Comparison of ENCODE assay signal across 13 cellular contexts in genomic region chr18:58400337-58400885, GRCh38.
DNase-seq lines count a peak whose midpoint lies in the region; ATAC-seq, FAIRE-seq and TF ChIP-seq lines count a peak whose summit lies in the region.
"Had no signal": no experiment of that assay in that cellular context is flagged by ENCODE, and none has a peak within 500 bp of the region (broad histone marks: within the 10 kb centered on the region; RNA-seq: fewer than 3 reads in every experiment).

No MANE protein-coding gene starts in this region.

- 71% methylated on average over 14 of the region's 14 CpGs for WGBS in GM12878 (ENCODE audit: insufficient coverage, insufficient replicate concordance, low lambda C conversion rate, missing lambda C conversion rate)

- peak; percentile 60 for DNase-seq in activated CD4-positive, alpha-beta T cell treated with anti-CD3 and anti-CD28 coated beads for 36 hours
- no peak for DNase-seq in activated CD4-positive, alpha-beta T cell treated with anti-CD3 and anti-CD28 coated beads, Interleukin-2, amount 50 U/mL, for 1 hour
- peak; percentile 7 for DNase-seq in Jurkat, Clone E6-1 (ENCODE audit: low read depth, low spot score)
- DNase-seq in GM12878 (ENCODE audit: low read depth, low spot score) (no peak), progenitor cell of endocrine pancreas (ENCODE audit: low spot score, unreplicated experiment) (no peak), NOMO-1 treated with DMSO at 0.1 percent for 48 hours (lab: John Stamatoyannopoulos, UW; ENCODE audit: unreplicated experiment) (no peak)
- DNase-seq: naive B cell, SIG-M5 had no signal

- peak; percentile 83 for ATAC-seq in activated CD4-positive, alpha-beta T cell treated with anti-CD3 and anti-CD28 coated beads for 36 hours
- ATAC-seq in GM12878 (no peak), HG02981 (IDR thresholded peaks at IDR 0.05; ENCODE audit: unreplicated experiment) (no peak), HG03097 (IDR thresholded peaks at IDR 0.05; ENCODE audit: low FRiP score, unreplicated experiment) (no peak)

- H3K79me2 ChIP-seq in GM12878 (ENCODE audit: control insufficient read depth, insufficient read depth, low read length): no peaks in the 10 kb centered on the region

- no peak overlapping the region for H3K27ac ChIP-seq in GM12878 (ENCODE audit: control insufficient read depth, insufficient read depth)
- H3K27ac ChIP-seq: ascending aorta had no signal

- POLR2A ChIA-PET in activated CD4-positive, alpha-beta T cell treated with anti-CD3 and anti-CD28 coated beads for 36 hours (lab: Charles Lee): no interaction called here
- POLR2A ChIA-PET in GM12878 (lab: Charles Lee): no interaction called here

- H3K4me3 ChIP-seq in Jurkat, Clone E6-1 (ENCODE audit: low read length): no peak overlapping the region
- no peak overlapping the region for H3K4me3 ChIP-seq in GM12878
- H3K4me3 ChIP-seq: ascending aorta, GM23338, K562 had no signal

- peak overlapping the region; percentile 56 for H2AFZ ChIP-seq in GM12878 (ENCODE audit: control insufficient read depth, low read depth, low read length)
- H2AFZ ChIP-seq: GM23338 had no signal

- SMC1A ChIA-PET in GM12878 (lab: Charles Lee; ENCODE audit: uncharacterized antibody, unreplicated experiment): interaction anchor here (0.7 to 3.0 kb wide), 5 partner anchors 93 to 363 kb away, joined by 3 to 11 read pairs (median 3); no protein-coding TSS in a partner anchor

- RAD21 ChIA-PET in GM12878 (lab: Charles Lee; ENCODE audit: unreplicated experiment): interaction anchor here (1.3 to 3.0 kb wide), 2 partner anchors 93 to 364 kb away, joined by 3 to 13 read pairs; no protein-coding TSS in a partner anchor

- BruUV-seq in GM12878 (replicated peaks; lab: Mats Ljungman, UMichigan): no TSS peak

- peak overlapping the region; percentile 35 for H3K4me2 ChIP-seq in GM12878 (ENCODE audit: control insufficient read depth, insufficient read depth)
- H3K4me2 ChIP-seq: GM23338 had no signal

- no peaks in the 10 kb centered on the region for H3K9me3 Mint-ChIP-seq in activated CD4-positive, alpha-beta T cell treated with anti-CD3 and anti-CD28 coated beads for 36 hours (ENCODE audit: low read depth)
- no peaks in the 10 kb centered on the region for H3K9me3 Mint-ChIP-seq in progenitor cell of endocrine pancreas (ENCODE audit: low read depth)
- H3K9me3 Mint-ChIP-seq: GM23338, naive B cell had no signal

- H3K4me1 Mint-ChIP-seq in activated CD4-positive, alpha-beta T cell treated with anti-CD3 and anti-CD28 coated beads for 36 hours: peaks cover 17% of the 10 kb centered on the region
- peaks cover 2% of the 10 kb centered on the region for H3K4me1 Mint-ChIP-seq in progenitor cell of endocrine pancreas (ENCODE audit: low read depth)
- H3K4me1 Mint-ChIP-seq: naive B cell had no signal

- H3K4me3 Mint-ChIP-seq in activated CD4-positive, alpha-beta T cell treated with anti-CD3 and anti-CD28 coated beads for 36 hours: no peak overlapping the region
- no peak overlapping the region for H3K4me3 Mint-ChIP-seq in progenitor cell of endocrine pancreas (ENCODE audit: low read depth)
- H3K4me3 Mint-ChIP-seq: GM23338, naive B cell had no signal

- no peaks in the 10 kb centered on the region for H3K36me3 Mint-ChIP-seq in activated CD4-positive, alpha-beta T cell treated with anti-CD3 and anti-CD28 coated beads for 36 hours (ENCODE audit: low read depth)
- peaks cover 26% of the 10 kb centered on the region for H3K36me3 Mint-ChIP-seq in progenitor cell of endocrine pancreas (ENCODE audit: insufficient read depth)
- H3K36me3 Mint-ChIP-seq: naive B cell had no signal

- TF ChIP-seq POLR2A in GM12878 (IDR thresholded peaks at IDR 0.05; ENCODE audit: low read depth, low read length): no peak

- no peak for TF ChIP-seq RAD21 in GM12878 (IDR thresholded peaks at IDR 0.05; ENCODE audit: insufficient read depth, low read depth, low read length)

- no peak for TF ChIP-seq EP300 in GM12878 (IDR thresholded peaks at IDR 0.05; ENCODE audit: borderline replicate concordance in 1 of 2, control insufficient read depth in 1 of 2, low read depth in 2 of 2, low read length in 2 of 2)

- H4K20me1 ChIP-seq in GM12878 (ENCODE audit: control insufficient read depth, insufficient read depth): no peaks in the 10 kb centered on the region

- peak overlapping the region; percentile 62 for H3K27ac Mint-ChIP-seq in activated CD4-positive, alpha-beta T cell treated with anti-CD3 and anti-CD28 coated beads for 36 hours
- H3K27ac Mint-ChIP-seq in progenitor cell of endocrine pancreas: peak overlapping the region; percentile 86
- H3K27ac Mint-ChIP-seq: GM23338 had no signal

- H3K27me3 Mint-ChIP-seq in activated CD4-positive, alpha-beta T cell treated with anti-CD3 and anti-CD28 coated beads for 36 hours: no peaks in the 10 kb centered on the region
- H3K27me3 Mint-ChIP-seq in progenitor cell of endocrine pancreas: peaks cover 3% of the 10 kb centered on the region
- H3K27me3 Mint-ChIP-seq: naive B cell had no signal

- H3K36me3 ChIP-seq in GM12878 (ENCODE audit: control insufficient read depth in 2 of 2, insufficient read depth in 2 of 2, low read length in 1 of 2): no peaks in the 10 kb centered on the region
- H3K36me3 ChIP-seq: ascending aorta had no signal

- in situ Hi-C loops in GM12878 (cut with MboI): no loop called here

- TF ChIP-seq CTCF in GM12878 (IDR thresholded peaks at IDR 0.05 in 2 of 3, conservative IDR thresholded peaks at IDR 0.05 in 1 of 3; ENCODE audit: control insufficient read depth in 2 of 3, extremely low read depth in 1 of 3, insufficient read depth in 1 of 3, low read depth in 3 of 3, low read length in 3 of 3) (no peak), progenitor cell of endocrine pancreas (IDR thresholded peaks at IDR 0.05; ENCODE audit: unreplicated experiment) (no peak)

- no peaks in the 10 kb centered on the region for H3K9me3 ChIP-seq in GM12878 (replicated peaks; ENCODE audit: control insufficient read depth, insufficient read depth, low read length)
- H3K9me3 ChIP-seq: ascending aorta had no signal

- no peaks in the 10 kb centered on the region for H3K27me3 ChIP-seq in GM12878 (replicated peaks in 1 of 2; ENCODE audit: control insufficient read depth in 2 of 2, insufficient read depth in 2 of 2, low read length in 1 of 2)
- H3K27me3 ChIP-seq: ascending aorta had no signal

- intact Hi-C loops in activated CD4-positive, alpha-beta T cell treated with anti-CD3 and anti-CD28 coated beads for 36 hours (cut with DNase I, micrococcal nuclease): loop anchor here (1.0 to 2.0 kb wide), 4 partner anchors 93 to 364 kb away; no protein-coding TSS in a partner anchor
- intact Hi-C loops in GM12878 (cut with micrococcal nuclease; ENCODE audit: unreplicated experiment): loop anchor here (1.0 kb wide), 2 partner anchors 94 to 364 kb away; no protein-coding TSS in a partner anchor

- no peak for FAIRE-seq in GM12878 (lab: Jason Lieb, UNC)
- FAIRE-seq: K562 had no signal

- H3K4me1 ChIP-seq in GM12878 (ENCODE audit: control insufficient read depth, insufficient read depth, low read length): peaks cover 11% of the 10 kb centered on the region; the same call in 1 of the 2 replicates
- H3K4me1 ChIP-seq: ascending aorta had no signal

- H3K9ac ChIP-seq in GM12878 (ENCODE audit: control insufficient read depth, insufficient read depth, low read length): no peak overlapping the region

- CTCF ChIA-PET in activated CD4-positive, alpha-beta T cell treated with anti-CD3 and anti-CD28 coated beads for 36 hours (lab: Charles Lee): interaction anchor here (0.6 to 2.7 kb wide), 2 partner anchors 93 to 364 kb away, joined by 3 to 9 read pairs; no protein-coding TSS in a partner anchor
- CTCF ChIA-PET in GM12878 (lab: Yijun Ruan, JAX): interaction anchor here (0.9 to 2.1 kb wide), 6 partner anchors 57 to 364 kb away, joined by 3 to 15 read pairs (median 4); no protein-coding TSS in a partner anchor

TF ChIP-seq in GM12878, 131 proteins besides CTCF, POLR2A, EP300 and RAD21 (continues in another document):
- TF ChIP-seq JUNB (IDR thresholded peaks at IDR 0.05) (peak; percentile 31; the same call in 1 of the 2 replicates), KAT2A (conservative IDR thresholded peaks at IDR 0.05; ENCODE audit: control insufficient read depth, low read depth, low read length) (no peak), USF2 (IDR thresholded peaks at IDR 0.05; ENCODE audit: borderline replicate concordance, low read depth, low read length) (no peak), KDM1A (IDR thresholded peaks at IDR 0.05; ENCODE audit: borderline replicate concordance) (no peak), SPI1 (IDR thresholded peaks at IDR 0.05; ENCODE audit: borderline replicate concordance, insufficient read depth, low read depth, low read length) (no peak)
- TF ChIP-seq, protein P1, sequence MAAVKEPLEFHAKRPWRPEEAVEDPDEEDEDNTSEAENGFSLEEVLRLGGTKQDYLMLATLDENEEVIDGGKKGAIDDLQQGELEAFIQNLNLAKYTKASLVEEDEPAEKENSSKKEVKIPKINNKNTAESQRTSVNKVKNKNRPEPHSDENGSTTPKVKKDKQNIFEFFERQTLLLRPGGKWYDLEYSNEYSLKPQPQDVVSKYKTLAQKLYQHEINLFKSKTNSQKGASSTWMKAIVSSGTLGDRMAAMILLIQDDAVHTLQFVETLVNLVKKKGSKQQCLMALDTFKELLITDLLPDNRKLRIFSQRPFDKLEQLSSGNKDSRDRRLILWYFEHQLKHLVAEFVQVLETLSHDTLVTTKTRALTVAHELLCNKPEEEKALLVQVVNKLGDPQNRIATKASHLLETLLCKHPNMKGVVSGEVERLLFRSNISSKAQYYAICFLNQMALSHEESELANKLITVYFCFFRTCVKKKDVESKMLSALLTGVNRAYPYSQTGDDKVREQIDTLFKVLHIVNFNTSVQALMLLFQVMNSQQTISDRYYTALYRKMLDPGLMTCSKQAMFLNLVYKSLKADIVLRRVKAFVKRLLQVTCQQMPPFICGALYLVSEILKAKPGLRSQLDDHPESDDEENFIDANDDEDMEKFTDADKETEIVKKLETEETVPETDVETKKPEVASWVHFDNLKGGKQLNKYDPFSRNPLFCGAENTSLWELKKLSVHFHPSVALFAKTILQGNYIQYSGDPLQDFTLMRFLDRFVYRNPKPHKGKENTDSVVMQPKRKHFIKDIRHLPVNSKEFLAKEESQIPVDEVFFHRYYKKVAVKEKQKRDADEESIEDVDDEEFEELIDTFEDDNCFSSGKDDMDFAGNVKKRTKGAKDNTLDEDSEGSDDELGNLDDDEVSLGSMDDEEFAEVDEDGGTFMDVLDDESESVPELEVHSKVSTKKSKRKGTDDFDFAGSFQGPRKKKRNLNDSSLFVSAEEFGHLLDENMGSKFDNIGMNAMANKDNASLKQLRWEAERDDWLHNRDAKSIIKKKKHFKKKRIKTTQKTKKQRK (IDR thresholded peaks at IDR 0.05; ENCODE audit: low read depth, low read length): no peak

Comparison
In these comparisons a context has a peak if more than half of its experiments do, and no peak if none do; other contexts are left out.
1. DNase-seq: peak in activated CD4-positive, alpha-beta T cell treated with anti-CD3 and anti-CD28 coated beads for 36 hours (single experiment) and Jurkat, Clone E6-1 (single experiment); none in activated CD4-positive, alpha-beta T cell treated with anti-CD3 and anti-CD28 coated beads, Interleukin-2, amount 50 U/mL, for 1 hour (single experiment), GM12878 (single experiment), progenitor cell of endocrine pancreas (single experiment) and NOMO-1 treated with DMSO at 0.1 percent for 48 hours (single experiment).